ENCODE assay signal across 7 cellular contexts in the genomic region with DNA sequence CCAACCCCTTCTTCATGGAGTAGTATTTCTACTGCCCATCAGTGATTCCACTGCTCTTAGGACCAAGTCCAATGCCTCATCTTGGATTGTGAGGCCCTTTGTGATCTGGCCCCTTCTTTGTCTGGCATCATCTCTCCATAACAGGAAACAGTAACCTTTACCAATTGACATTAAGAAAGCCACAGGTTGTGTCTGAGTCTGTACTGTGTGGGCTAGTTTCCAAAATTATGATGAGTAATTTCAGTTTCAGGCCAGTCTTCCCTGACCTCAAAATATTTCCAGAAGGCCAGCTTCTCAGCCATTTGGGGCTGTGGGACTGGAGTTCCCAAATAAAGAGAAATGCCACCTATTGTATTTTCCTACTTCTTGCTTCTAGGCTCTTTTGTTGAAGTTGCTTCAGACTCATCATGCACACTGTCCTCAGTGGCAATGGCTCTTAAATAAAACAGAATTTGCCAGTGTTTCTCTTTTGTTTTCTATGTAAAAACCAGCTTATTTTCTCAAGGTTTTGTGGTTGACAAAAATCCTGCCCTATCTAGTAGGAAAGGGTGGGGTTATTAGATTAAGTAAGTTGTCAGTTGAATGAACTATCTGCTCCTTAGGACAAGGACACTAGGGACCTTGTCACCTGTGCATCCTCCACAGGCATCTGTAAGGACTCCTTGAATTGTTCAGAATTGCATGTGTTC. TPM values are rescaled to one million over a fixed set of nuclear protein-coding genes. Genes with fewer than 3 reads are reported as not detected.
A peak's percentile ranks its signal among the peaks of the same experiment; 100 is the strongest.
DNase-seq lines count a peak whose midpoint lies in the region; ATAC-seq and TF ChIP-seq lines count a peak whose summit lies in the region.

No MANE protein-coding gene starts in this region.

- peaks cover 28% of the 10 kb centered on the region for H3K4me1 ChIP-seq in PC-3 (ENCODE audit: insufficient read depth, low read length)

- BruUV-seq in PC-3 (replicated peaks; lab: Mats Ljungman, UMichigan), result no TSS peak

- no peak overlapping the region for H3K4me3 ChIP-seq in PC-3 (ENCODE audit: low read length)

- DNase-seq in HFFc6 (peak; percentile 51), PC-3 (peak; percentile 85), kidney tubule cell (ENCODE audit: low spot score) (peak; percentile 54), NCI-H446 treated with DMSO at 0.1 percent for 48 hours (lab: John Stamatoyannopoulos, UW) (no peak), retina (no peak), HEK293T (ENCODE audit: extremely low spot score) (no peak)

- no peak overlapping the region for H3K4me2 ChIP-seq in PC-3 (ENCODE audit: low read length)

- H3K9me3 Mint-ChIP-seq in HFFc6, result no peaks in the 10 kb centered on the region

- H3K36me3 ChIP-seq in PC-3 (ENCODE audit: low read depth, low read length), result no peaks in the 10 kb centered on the region

- H3K27me3 Mint-ChIP-seq in HFFc6 (ENCODE audit: insufficient read depth), result 0 out of 2 replicates have a peak, but pooled peaks cover 1% of the 10 kb centered on the region

- H3K9me3 ChIP-seq in PC-3 (ENCODE audit: low read length), result no peaks in the 10 kb centered on the region

- CTCF ChIA-PET in PC-3 (lab: Charles Lee), result no interaction called here
- CTCF ChIA-PET in HEK293T (lab: Yijun Ruan, JAX), result interaction anchor here (0.6 kb wide), 1 partner anchor 44 kb away, joined by 3 read pairs; no protein-coding TSS in a partner anchor

- no peak for TF ChIP-seq CTCF in HFFc6 (IDR thresholded peaks at IDR 0.05)
- no peak for TF ChIP-seq CTCF in PC-3 (conservative IDR thresholded peaks at IDR 0.05; ENCODE audit: low read depth, low read length)

- no peaks in the 10 kb centered on the region for H3K79me2 ChIP-seq in PC-3 (ENCODE audit: low read length)

- no peaks in the 10 kb centered on the region for H3K9me2 ChIP-seq in PC-3 (replicated peaks; ENCODE audit: low read length)

- H2AFZ ChIP-seq in PC-3 (ENCODE audit: low read length), result no peak overlapping the region

- H3K4me3 Mint-ChIP-seq in HFFc6, result no peak overlapping the region

- H4K20me1 ChIP-seq in PC-3 (ENCODE audit: low read length), result no peaks in the 10 kb centered on the region

- POLR2A ChIA-PET in PC-3 (lab: Charles Lee; ENCODE audit: unreplicated experiment), result interaction anchor here (0.7 kb wide), 1 partner anchor 1004 kb away, joined by 6 read pairs; no protein-coding TSS in a partner anchor
- POLR2A ChIA-PET in HEK293T (lab: Yijun Ruan, JAX), result no interaction called here

- H3F3A ChIP-seq in PC-3 (ENCODE audit: low read length, unreplicated experiment), result no peaks in the 10 kb centered on the region

- ATAC-seq in GM18861 (IDR thresholded peaks at IDR 0.05; ENCODE audit: unreplicated experiment), result peak; percentile 53
- ATAC-seq in PC-3, result peak; percentile 84

- peaks cover 36% of the 10 kb centered on the region for H3K4me1 Mint-ChIP-seq in HFFc6 (ENCODE audit: low read depth)

- H3K27me3 ChIP-seq in PC-3 (ENCODE audit: low read length), result no peaks in the 10 kb centered on the region

- peak overlapping the region; percentile 57 for H3K27ac ChIP-seq in PC-3 (ENCODE audit: low read length)

- peak overlapping the region; percentile 68 for H3K27ac Mint-ChIP-seq in HFFc6

- peaks cover 5% of the 10 kb centered on the region; the same call in 1 of the 2 replicates for H3K36me3 Mint-ChIP-seq in HFFc6 (ENCODE audit: low read depth)

- intact Hi-C loops in PC-3 (cut with micrococcal nuclease), result no loop called here

- H3K9ac ChIP-seq in PC-3 (ENCODE audit: low read length), result no peak overlapping the region

TF ChIP-seq in HEK293T, 16 proteins besides CTCF, POLR2A, EP300 and RAD21:
- TF ChIP-seq ELF4 (IDR thresholded peaks at IDR 0.05) (no peak), ARNT (IDR thresholded peaks at IDR 0.05) (no peak), CTBP1 (IDR thresholded peaks at IDR 0.05; ENCODE audit: borderline replicate concordance) (no peak), NFRKB (IDR thresholded peaks at IDR 0.05) (no peak), LEF1 (IDR thresholded peaks at IDR 0.05; ENCODE audit: borderline replicate concordance) (no peak), SUZ12 (IDR thresholded peaks at IDR 0.05) (no peak), FOXM1 (IDR thresholded peaks at IDR 0.05; ENCODE audit: borderline replicate concordance) (no peak), BHLHE40 (IDR thresholded peaks at IDR 0.05; ENCODE audit: borderline replicate concordance) (no peak)
- TF ChIP-seq, protein P1, sequence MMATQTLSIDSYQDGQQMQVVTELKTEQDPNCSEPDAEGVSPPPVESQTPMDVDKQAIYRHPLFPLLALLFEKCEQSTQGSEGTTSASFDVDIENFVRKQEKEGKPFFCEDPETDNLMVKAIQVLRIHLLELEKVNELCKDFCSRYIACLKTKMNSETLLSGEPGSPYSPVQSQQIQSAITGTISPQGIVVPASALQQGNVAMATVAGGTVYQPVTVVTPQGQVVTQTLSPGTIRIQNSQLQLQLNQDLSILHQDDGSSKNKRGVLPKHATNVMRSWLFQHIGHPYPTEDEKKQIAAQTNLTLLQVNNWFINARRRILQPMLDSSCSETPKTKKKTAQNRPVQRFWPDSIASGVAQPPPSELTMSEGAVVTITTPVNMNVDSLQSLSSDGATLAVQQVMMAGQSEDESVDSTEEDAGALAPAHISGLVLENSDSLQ (IDR thresholded peaks at IDR 0.05), result no peak

RNA-seq across cellular contexts. Expression of gene ACKR4, which starts 47.0 kb away (rescaled TPM):
- 1 to 10 TPM in 5 of 6 experiments, under 1 TPM in 1; 0.78 to 8.4 (median 7.1) TPM for total RNA-seq in HFFc6 (2021; fragmentation: NEBNext Ultra II Directional; extraction: Animal tissue kit (Norgen Biotek cat#: 25700))
- total RNA-seq in PC-3 (2014; rRNA removed), result not detected in 2 replicates

Comparison
In these comparisons a context has a peak if more than half of its experiments do, and no peak if none do; other contexts are left out.
1. DNase-seq: peak in HFFc6 (single experiment), PC-3 (single experiment) and kidney tubule cell (single experiment); none in NCI-H446 treated with DMSO at 0.1 percent for 48 hours (single experiment), retina (single experiment) and HEK293T (single experiment).